ENCODE assay signal across 1 cellular context in genomic region chr1:182262425-182262824, GRCh38.
TF ChIP-seq lines count a peak whose summit lies in the region.

No MANE protein-coding gene starts in this region.

TF ChIP-seq in K562, 482 proteins besides CTCF, POLR2A, EP300 and RAD21 (continued from another document):
- TF ChIP-seq, protein P1, sequence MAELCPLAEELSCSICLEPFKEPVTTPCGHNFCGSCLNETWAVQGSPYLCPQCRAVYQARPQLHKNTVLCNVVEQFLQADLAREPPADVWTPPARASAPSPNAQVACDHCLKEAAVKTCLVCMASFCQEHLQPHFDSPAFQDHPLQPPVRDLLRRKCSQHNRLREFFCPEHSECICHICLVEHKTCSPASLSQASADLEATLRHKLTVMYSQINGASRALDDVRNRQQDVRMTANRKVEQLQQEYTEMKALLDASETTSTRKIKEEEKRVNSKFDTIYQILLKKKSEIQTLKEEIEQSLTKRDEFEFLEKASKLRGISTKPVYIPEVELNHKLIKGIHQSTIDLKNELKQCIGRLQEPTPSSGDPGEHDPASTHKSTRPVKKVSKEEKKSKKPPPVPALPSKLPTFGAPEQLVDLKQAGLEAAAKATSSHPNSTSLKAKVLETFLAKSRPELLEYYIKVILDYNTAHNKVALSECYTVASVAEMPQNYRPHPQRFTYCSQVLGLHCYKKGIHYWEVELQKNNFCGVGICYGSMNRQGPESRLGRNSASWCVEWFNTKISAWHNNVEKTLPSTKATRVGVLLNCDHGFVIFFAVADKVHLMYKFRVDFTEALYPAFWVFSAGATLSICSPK (IDR thresholded peaks at IDR 0.05; ENCODE audit: borderline replicate concordance): no peak
- TF ChIP-seq WHSC1 (IDR thresholded peaks at IDR 0.05; ENCODE audit: low read length) (no peak), ZFP1 (CRISPR knock-in tag; IDR thresholded peaks at IDR 0.05) (no peak), TCF7 (IDR thresholded peaks at IDR 0.05; ENCODE audit: borderline replicate concordance) (no peak), CXXC5 (CRISPR knock-in tag; IDR thresholded peaks at IDR 0.05) (peak; percentile 57; the same call in 1 of the 2 replicates), BRF1 (IDR thresholded peaks at IDR 0.05; ENCODE audit: borderline replicate concordance, extremely low read depth, insufficient read length) (no peak), MCM2 (IDR thresholded peaks at IDR 0.05; ENCODE audit: low read depth) (no peak), HDAC1 (IDR thresholded peaks at IDR 0.05) (peak in 1 of 2 experiments; percentile 64; a peak in 1 of 4 replicates), EZH2 (IDR thresholded peaks at IDR 0.05; ENCODE audit: borderline replicate concordance, low read depth, low read length) (no peak), FOXP4 (CRISPR knock-in tag; IDR thresholded peaks at IDR 0.05; ENCODE audit: borderline replicate concordance) (no peak), ILK (tag; IDR thresholded peaks at IDR 0.05; ENCODE audit: borderline replicate concordance, low read depth) (no peak), NFYB (IDR thresholded peaks at IDR 0.05; ENCODE audit: extremely low read depth, insufficient read length) (no peak), NBN (IDR thresholded peaks at IDR 0.05; ENCODE audit: low read depth) (no peak), ZKSCAN8 (CRISPR knock-in tag; IDR thresholded peaks at IDR 0.05) (no peak), RBM22 (IDR thresholded peaks at IDR 0.05; ENCODE audit: low read depth, low read length, poor library complexity, severe bottlenecking) (no peak), MED1 (CRISPR knock-in tag; IDR thresholded peaks at IDR 0.05; ENCODE audit: borderline replicate concordance) (no peak), MYC (IDR thresholded peaks at IDR 0.05; ENCODE audit: low read depth, low read length) (0 out of 2 replicates have a peak, but pooled peaks have one; percentile 61), MYC (CRISPR knock-in tag; IDR thresholded peaks at IDR 0.05; ENCODE audit: borderline replicate concordance, low read depth) (no peak), ETS2 (tag; IDR thresholded peaks at IDR 0.05; ENCODE audit: borderline replicate concordance, poor library complexity, severe bottlenecking) (no peak), THRB (CRISPR knock-in tag; conservative IDR thresholded peaks at IDR 0.05) (no peak), L3MBTL2 (IDR thresholded peaks at IDR 0.05) (peak; percentile 67), SMAD4 (CRISPR knock-in tag; conservative IDR thresholded peaks at IDR 0.05) (0 out of 2 replicates have a peak, but pooled peaks have one; percentile 39), NFIC (IDR thresholded peaks at IDR 0.05) (no peak), CHD1 (IDR thresholded peaks at IDR 0.05; ENCODE audit: low read length) (no peak), MBD1 (CRISPR knock-in tag; IDR thresholded peaks at IDR 0.05) (no peak), TGIF2 (CRISPR knock-in tag; IDR thresholded peaks at IDR 0.05) (no peak), NCOA4 (IDR thresholded peaks at IDR 0.05; ENCODE audit: partially characterized antibody) (no peak), ZNF586 (CRISPR knock-in tag; conservative IDR thresholded peaks at IDR 0.05) (no peak), ZNF134 (CRISPR knock-in tag; conservative IDR thresholded peaks at IDR 0.05) (no peak), CBFA2T2 (conservative IDR thresholded peaks at IDR 0.05) (peak; percentile 63), SIRT6 (IDR thresholded peaks at IDR 0.05; ENCODE audit: low read depth, low read length) (no peak), ZNF740 (CRISPR knock-in tag; IDR thresholded peaks at IDR 0.05) (no peak), ZNF740 (tag; IDR thresholded peaks at IDR 0.05) (no peak), SP1 (CRISPR knock-in tag; IDR thresholded peaks at IDR 0.05) (no peak), NR0B1 (IDR thresholded peaks at IDR 0.05; ENCODE audit: partially characterized antibody) (no peak), POLR2AphosphoS5 (IDR thresholded peaks at IDR 0.05; ENCODE audit: control insufficient read depth, insufficient read depth, low read depth, low read length) (peak; percentile 27; the same call in 1 of the 2 replicates), HDAC6 (IDR thresholded peaks at IDR 0.05; ENCODE audit: low read depth, low read length) (no peak), STAT5B (CRISPR knock-in tag; IDR thresholded peaks at IDR 0.05) (no peak), ZNF79 (CRISPR knock-in tag; IDR thresholded peaks at IDR 0.05; ENCODE audit: low read depth) (no peak), ZKSCAN1 (IDR thresholded peaks at IDR 0.05; ENCODE audit: low read depth, low read length) (no peak), RBM39 (optimal IDR thresholded peaks at IDR 0.05; ENCODE audit: low read depth, low read length) (no peak), STAT5A (IDR thresholded peaks at IDR 0.05; ENCODE audit: borderline replicate concordance, low read length) (no peak), U2AF2 (optimal IDR thresholded peaks at IDR 0.05; ENCODE audit: low read depth, low read length) (no peak), ZNF174 (CRISPR knock-in tag; IDR thresholded peaks at IDR 0.05) (no peak), SRF (CRISPR knock-in tag; IDR thresholded peaks at IDR 0.05) (no peak)
- TF ChIP-seq, protein P2, sequence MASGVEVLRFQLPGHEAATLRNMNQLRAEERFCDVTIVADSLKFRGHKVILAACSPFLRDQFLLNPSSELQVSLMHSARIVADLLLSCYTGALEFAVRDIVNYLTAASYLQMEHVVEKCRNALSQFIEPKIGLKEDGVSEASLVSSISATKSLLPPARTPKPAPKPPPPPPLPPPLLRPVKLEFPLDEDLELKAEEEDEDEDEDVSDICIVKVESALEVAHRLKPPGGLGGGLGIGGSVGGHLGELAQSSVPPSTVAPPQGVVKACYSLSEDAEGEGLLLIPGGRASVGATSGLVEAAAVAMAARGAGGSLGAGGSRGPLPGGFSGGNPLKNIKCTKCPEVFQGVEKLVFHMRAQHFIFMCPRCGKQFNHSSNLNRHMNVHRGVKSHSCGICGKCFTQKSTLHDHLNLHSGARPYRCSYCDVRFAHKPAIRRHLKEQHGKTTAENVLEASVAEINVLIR (CRISPR knock-in tag; IDR thresholded peaks at IDR 0.05): no peak
- TF ChIP-seq, protein P3, sequence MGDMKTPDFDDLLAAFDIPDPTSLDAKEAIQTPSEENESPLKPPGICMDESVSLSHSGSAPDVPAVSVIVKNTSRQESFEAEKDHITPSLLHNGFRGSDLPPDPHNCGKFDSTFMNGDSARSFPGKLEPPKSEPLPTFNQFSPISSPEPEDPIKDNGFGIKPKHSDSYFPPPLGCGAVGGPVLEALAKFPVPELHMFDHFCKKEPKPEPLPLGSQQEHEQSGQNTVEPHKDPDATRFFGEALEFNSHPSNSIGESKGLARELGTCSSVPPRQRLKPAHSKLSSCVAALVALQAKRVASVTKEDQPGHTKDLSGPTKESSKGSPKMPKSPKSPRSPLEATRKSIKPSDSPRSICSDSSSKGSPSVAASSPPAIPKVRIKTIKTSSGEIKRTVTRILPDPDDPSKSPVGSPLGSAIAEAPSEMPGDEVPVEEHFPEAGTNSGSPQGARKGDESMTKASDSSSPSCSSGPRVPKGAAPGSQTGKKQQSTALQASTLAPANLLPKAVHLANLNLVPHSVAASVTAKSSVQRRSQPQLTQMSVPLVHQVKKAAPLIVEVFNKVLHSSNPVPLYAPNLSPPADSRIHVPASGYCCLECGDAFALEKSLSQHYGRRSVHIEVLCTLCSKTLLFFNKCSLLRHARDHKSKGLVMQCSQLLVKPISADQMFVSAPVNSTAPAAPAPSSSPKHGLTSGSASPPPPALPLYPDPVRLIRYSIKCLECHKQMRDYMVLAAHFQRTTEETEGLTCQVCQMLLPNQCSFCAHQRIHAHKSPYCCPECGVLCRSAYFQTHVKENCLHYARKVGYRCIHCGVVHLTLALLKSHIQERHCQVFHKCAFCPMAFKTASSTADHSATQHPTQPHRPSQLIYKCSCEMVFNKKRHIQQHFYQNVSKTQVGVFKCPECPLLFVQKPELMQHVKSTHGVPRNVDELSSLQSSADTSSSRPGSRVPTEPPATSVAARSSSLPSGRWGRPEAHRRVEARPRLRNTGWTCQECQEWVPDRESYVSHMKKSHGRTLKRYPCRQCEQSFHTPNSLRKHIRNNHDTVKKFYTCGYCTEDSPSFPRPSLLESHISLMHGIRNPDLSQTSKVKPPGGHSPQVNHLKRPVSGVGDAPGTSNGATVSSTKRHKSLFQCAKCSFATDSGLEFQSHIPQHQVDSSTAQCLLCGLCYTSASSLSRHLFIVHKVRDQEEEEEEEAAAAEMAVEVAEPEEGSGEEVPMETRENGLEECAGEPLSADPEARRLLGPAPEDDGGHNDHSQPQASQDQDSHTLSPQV (IDR thresholded peaks at IDR 0.05): 0 out of 2 replicates have a peak, but pooled peaks have one; percentile 53
- TF ChIP-seq, protein P4, sequence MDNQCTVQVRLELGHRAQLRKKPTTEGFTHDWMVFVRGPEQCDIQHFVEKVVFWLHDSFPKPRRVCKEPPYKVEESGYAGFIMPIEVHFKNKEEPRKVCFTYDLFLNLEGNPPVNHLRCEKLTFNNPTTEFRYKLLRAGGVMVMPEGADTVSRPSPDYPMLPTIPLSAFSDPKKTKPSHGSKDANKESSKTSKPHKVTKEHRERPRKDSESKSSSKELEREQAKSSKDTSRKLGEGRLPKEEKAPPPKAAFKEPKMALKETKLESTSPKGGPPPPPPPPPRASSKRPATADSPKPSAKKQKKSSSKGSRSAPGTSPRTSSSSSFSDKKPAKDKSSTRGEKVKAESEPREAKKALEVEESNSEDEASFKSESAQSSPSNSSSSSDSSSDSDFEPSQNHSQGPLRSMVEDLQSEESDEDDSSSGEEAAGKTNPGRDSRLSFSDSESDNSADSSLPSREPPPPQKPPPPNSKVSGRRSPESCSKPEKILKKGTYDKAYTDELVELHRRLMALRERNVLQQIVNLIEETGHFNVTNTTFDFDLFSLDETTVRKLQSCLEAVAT (IDR thresholded peaks at IDR 0.05): no peak
